Comparison of ENCODE assay signal across 1 cellular context in genomic region chr12:132828706-132829534, GRCh38.
TF ChIP-seq lines count a peak whose summit lies in the region.

Gene GOLGA3, minus strand, starts transcription at chr12:132828869. Its CDS starts 6,741 bp downstream, at chr12:132822128.

TF ChIP-seq in HEK293, 187 proteins besides CTCF, POLR2A, EP300 and RAD21 (continued from another document and continues in another):
- TF ChIP-seq ZBTB6 (tag by site-specific recombination; IDR thresholded peaks at IDR 0.05) (no peak; the same call in 1 of the 2 replicates), ZNF585B (tag by site-specific recombination; IDR thresholded peaks at IDR 0.05) (no peak), ZNF311 (tag by site-specific recombination; IDR thresholded peaks at IDR 0.05; ENCODE audit: borderline replicate concordance) (no peak), GLIS2 (tag by site-specific recombination; IDR thresholded peaks at IDR 0.05) (0 out of 2 replicates have a peak, but pooled peaks have one; percentile 17), ZNF548 (tag by site-specific recombination; IDR thresholded peaks at IDR 0.05) (no peak), ZNF658 (tag by site-specific recombination; IDR thresholded peaks at IDR 0.05) (no peak), ZNF404 (tag by site-specific recombination; IDR thresholded peaks at IDR 0.05) (no peak), ZNF707 (tag by site-specific recombination; IDR thresholded peaks at IDR 0.05) (no peak), ZNF26 (tag by site-specific recombination; IDR thresholded peaks at IDR 0.05) (no peak), PRDM1 (tag by site-specific recombination; IDR thresholded peaks at IDR 0.05) (0 out of 2 replicates have a peak, but pooled peaks have one; percentile 16), ELK4 (IDR thresholded peaks at IDR 0.05; ENCODE audit: borderline replicate concordance, low read depth, low read length) (peak; percentile 88), ZNF280C (tag by site-specific recombination; IDR thresholded peaks at IDR 0.05) (no peak), PRDM2 (tag by site-specific recombination; IDR thresholded peaks at IDR 0.05; ENCODE audit: borderline replicate concordance) (no peak), ZNF48 (tag by site-specific recombination; IDR thresholded peaks at IDR 0.05) (no peak), ZNF639 (tag by site-specific recombination; IDR thresholded peaks at IDR 0.05) (peak; percentile 100), ZBTB20 (tag by site-specific recombination; IDR thresholded peaks at IDR 0.05) (peak; percentile 77), REPIN1 (tag by site-specific recombination; IDR thresholded peaks at IDR 0.05; ENCODE audit: low read depth) (peak; percentile 95), ZNF175 (tag by site-specific recombination; IDR thresholded peaks at IDR 0.05) (no peak), ZNF24 (tag by site-specific recombination; IDR thresholded peaks at IDR 0.05) (peak; percentile 91), ZNF211 (tag by site-specific recombination; IDR thresholded peaks at IDR 0.05; ENCODE audit: low read depth) (no peak), ZNF514 (tag by site-specific recombination; IDR thresholded peaks at IDR 0.05) (no peak), ZFP3 (tag by site-specific recombination; IDR thresholded peaks at IDR 0.05; ENCODE audit: low read depth) (no peak), ZFP41 (tag by site-specific recombination; IDR thresholded peaks at IDR 0.05; ENCODE audit: borderline replicate concordance) (no peak), ZNF530 (tag by site-specific recombination; IDR thresholded peaks at IDR 0.05; ENCODE audit: low read depth) (no peak), ZNF121 (tag by site-specific recombination; IDR thresholded peaks at IDR 0.05) (peak; percentile 65; the same call in 1 of the 2 replicates), YY1 (tag by site-specific recombination; IDR thresholded peaks at IDR 0.05) (peak; percentile 85), ZNF292 (tag by site-specific recombination; IDR thresholded peaks at IDR 0.05; ENCODE audit: borderline replicate concordance, low read depth) (no peak), ZNF776 (tag by site-specific recombination; IDR thresholded peaks at IDR 0.05; ENCODE audit: borderline replicate concordance) (no peak), AEBP2 (tag by site-specific recombination; IDR thresholded peaks at IDR 0.05; ENCODE audit: borderline replicate concordance) (no peak), KLF10 (tag by site-specific recombination; IDR thresholded peaks at IDR 0.05) (peak; percentile 100), ZNF174 (tag by site-specific recombination; IDR thresholded peaks at IDR 0.05) (no peak; the same call in 1 of the 2 replicates), ZNF645 (tag by site-specific recombination; IDR thresholded peaks at IDR 0.05) (peak; percentile 82; the same call in 1 of the 2 replicates), ZNF792 (tag by site-specific recombination; IDR thresholded peaks at IDR 0.05) (no peak), ZNF202 (tag by site-specific recombination; IDR thresholded peaks at IDR 0.05; ENCODE audit: borderline replicate concordance) (no peak), ZNF785 (tag by site-specific recombination; IDR thresholded peaks at IDR 0.05) (peak; percentile 43; the same call in 1 of the 2 replicates), ZNF701 (tag by site-specific recombination; IDR thresholded peaks at IDR 0.05) (no peak), RBAK (tag by site-specific recombination; IDR thresholded peaks at IDR 0.05) (no peak), ZNF560 (tag by site-specific recombination; IDR thresholded peaks at IDR 0.05; ENCODE audit: borderline replicate concordance) (peak; percentile 98), ZNF112 (tag by site-specific recombination; IDR thresholded peaks at IDR 0.05) (no peak), KLF8 (tag by site-specific recombination; IDR thresholded peaks at IDR 0.05) (peak; percentile 100), ZNF843 (tag by site-specific recombination; IDR thresholded peaks at IDR 0.05) (peak; percentile 82), ZNF654 (tag by site-specific recombination; IDR thresholded peaks at IDR 0.05; ENCODE audit: low read depth) (no peak), ZNF501 (tag by site-specific recombination; IDR thresholded peaks at IDR 0.05) (peak; percentile 99), ZNF350 (tag by site-specific recombination; IDR thresholded peaks at IDR 0.05) (peak; percentile 91), SALL2 (tag by site-specific recombination; IDR thresholded peaks at IDR 0.05; ENCODE audit: borderline replicate concordance) (0 out of 2 replicates have a peak, but pooled peaks have one; percentile 23), ZNF423 (tag by site-specific recombination; IDR thresholded peaks at IDR 0.05) (no peak), GLI4 (tag by site-specific recombination; IDR thresholded peaks at IDR 0.05) (peak; percentile 86; the same call in 1 of the 2 replicates), ZNF521 (tag by site-specific recombination; IDR thresholded peaks at IDR 0.05) (no peak), ZNF184 (tag by site-specific recombination; IDR thresholded peaks at IDR 0.05) (peak; percentile 88), ZNF341 (tag by site-specific recombination; IDR thresholded peaks at IDR 0.05; ENCODE audit: low read depth) (no peak), ZNF23 (tag by site-specific recombination; IDR thresholded peaks at IDR 0.05; ENCODE audit: borderline replicate concordance) (no peak)
